In the genomic region with DNA sequence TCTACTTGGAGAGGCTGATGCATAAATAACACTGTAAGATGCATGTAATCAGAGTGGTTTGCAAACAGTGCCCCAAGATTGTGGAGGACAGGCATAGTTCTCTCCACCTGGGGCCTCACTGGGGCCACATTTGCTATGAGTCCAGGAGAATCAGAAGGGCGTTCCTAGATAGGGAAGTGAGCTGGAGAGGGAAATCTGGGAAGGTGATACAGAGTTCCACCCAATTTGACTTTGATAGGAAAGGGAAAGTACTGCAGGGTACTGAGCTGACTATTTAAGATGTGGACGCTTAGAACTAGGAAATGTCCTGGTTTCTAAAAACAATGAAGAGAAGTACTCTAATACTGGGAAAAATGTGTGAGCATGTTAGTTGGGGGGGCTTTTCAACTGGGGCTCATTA, we compare ENCODE assay signal across 22 cellular contexts. TPM values are rescaled to one million over a fixed set of nuclear protein-coding genes. Genes with fewer than 3 reads are reported as not detected.
DNase-seq lines count a peak whose midpoint lies in the region; ATAC-seq, FAIRE-seq and TF ChIP-seq lines count a peak whose summit lies in the region.
"Had no signal": no experiment of that assay in that cellular context is flagged by ENCODE, and none has a peak within 500 bp of the region (broad histone marks: within the 10 kb centered on the region; RNA-seq: fewer than 3 reads in every experiment).

No MANE protein-coding gene starts in this region.

- H3K4me3 Mint-ChIP-seq in CD4-positive, CD25-positive, alpha-beta regulatory T cell = peak overlapping the region in 1 of 4 donors; percentile 32
- peak overlapping the region in 3 of 10 donors; percentile 0 to 23 (median 21) for H3K4me3 Mint-ChIP-seq in naive thymus-derived CD4-positive, alpha-beta T cell
- H3K4me3 Mint-ChIP-seq: CD4-positive, alpha-beta memory T cell had no signal

- no peak for TF ChIP-seq POLR2A in GM12892 (IDR thresholded peaks at IDR 0.05; ENCODE audit: low read depth, low read length)

- H3K9me3 Mint-ChIP-seq in CD4-positive, CD25-positive, alpha-beta regulatory T cell = no peaks in the 10 kb centered on the region
- H3K9me3 Mint-ChIP-seq in naive thymus-derived CD4-positive, alpha-beta T cell = peaks cover 0 to 1% (median 0%) of the 10 kb centered on the region in 11 donors
- H3K9me3 Mint-ChIP-seq: CD4-positive, alpha-beta memory T cell had no signal

- intact Hi-C loops in naive thymus-derived CD4-positive, alpha-beta T cell (cut with micrococcal nuclease) = loop anchor here (5.0 kb wide), 1 partner anchor 33 kb away; the partner anchor contains the start of gene TMSB4X (in 2 of the 2)

- TF ChIP-seq CTCF in RWPE2 (IDR thresholded peaks at IDR 0.05; ENCODE audit: poor library complexity, severe bottlenecking) = no peak

- peak; percentile 67 for FAIRE-seq in GM12892 (lab: Jason Lieb, UNC)
- FAIRE-seq: D721Med, HTR-8/SVneo had no signal

- no peaks in the 10 kb centered on the region for H3K27me3 ChIP-seq in CD4-positive, CD25-positive, alpha-beta regulatory T cell (ENCODE audit: control insufficient read depth, insufficient read depth, low read length)
- no peaks in the 10 kb centered on the region for H3K27me3 ChIP-seq in RWPE2 (ENCODE audit: insufficient read depth, poor library complexity, severe bottlenecking)
- H3K27me3 ChIP-seq in naive thymus-derived CD4-positive, alpha-beta T cell (ENCODE audit: control insufficient read depth in 2 of 2, insufficient read depth in 2 of 2, low read length in 2 of 2) = no peaks in the 10 kb centered on the region
- H3K27me3 ChIP-seq: Peyer's patch had no signal

- H3K27ac ChIP-seq in CD4-positive, CD25-positive, alpha-beta regulatory T cell (ENCODE audit: insufficient read depth, low read length, poor library complexity, severe bottlenecking) = peak overlapping the region; percentile 20
- peak overlapping the region; percentile 30 for H3K27ac ChIP-seq in RWPE2 (ENCODE audit: poor library complexity, severe bottlenecking)
- no peak overlapping the region for H3K27ac ChIP-seq in naive thymus-derived CD4-positive, alpha-beta T cell (ENCODE audit: low read depth, low read length)
- H3K27ac ChIP-seq: HL-60 had no signal

- ATAC-seq in CD4-positive, CD25-positive, alpha-beta regulatory T cell (ENCODE audit: low read depth in 2 of 2) = no peak
- ATAC-seq in RWPE2 (ENCODE audit: low read depth) (no peak), GM21447 (IDR thresholded peaks at IDR 0.05; ENCODE audit: unreplicated experiment) (no peak)
- ATAC-seq in naive thymus-derived CD4-positive, alpha-beta T cell = no peak

- CTCF ChIA-PET in naive thymus-derived CD4-positive, alpha-beta T cell (lab: Charles Lee) = interaction anchor here (1.2 to 1.7 kb wide), 2 partner anchors 32 to 41 kb away, joined by 3 to 5 read pairs; no protein-coding TSS in a partner anchor

- peaks cover 17 to 83% (median 47%) of the 10 kb centered on the region in 4 donors for H3K4me1 Mint-ChIP-seq in CD4-positive, CD25-positive, alpha-beta regulatory T cell
- H3K4me1 Mint-ChIP-seq in naive thymus-derived CD4-positive, alpha-beta T cell = peaks cover 29 to 87% (median 71%) of the 10 kb centered on the region in 7 donors

- POLR2A ChIA-PET in naive thymus-derived CD4-positive, alpha-beta T cell (lab: Charles Lee) = interaction anchor here (1.2 to 29.2 kb wide), 9 partner anchors 8 to 77 kb away, joined by 4 to 873 read pairs (median 6); partner anchors contain the start of gene TMSB4X

- peaks cover 51% of the 10 kb centered on the region for H3K4me1 ChIP-seq in CD4-positive, CD25-positive, alpha-beta regulatory T cell (ENCODE audit: control insufficient read depth, insufficient read depth, low read length, poor library complexity, severe bottlenecking)
- H3K4me1 ChIP-seq in RWPE2 (ENCODE audit: insufficient read depth, poor library complexity, severe bottlenecking) = peaks cover 22% of the 10 kb centered on the region
- H3K4me1 ChIP-seq in naive thymus-derived CD4-positive, alpha-beta T cell (ENCODE audit: control insufficient read depth in 2 of 2, insufficient read depth in 2 of 2, low read length in 2 of 2) = peaks cover 15 to 52% of the 10 kb centered on the region in 2 donors

- H3K27ac Mint-ChIP-seq in CD4-positive, CD25-positive, alpha-beta regulatory T cell = peak overlapping the region; percentile 2 to 43 (median 17)
- H3K27ac Mint-ChIP-seq in naive thymus-derived CD4-positive, alpha-beta T cell = peak overlapping the region in 6 of 9 donors; percentile 40 to 87 (median 64)

- H3K9me3 ChIP-seq in CD4-positive, CD25-positive, alpha-beta regulatory T cell (ENCODE audit: control insufficient read depth in 2 of 2, low read length in 2 of 2) = no peaks in the 10 kb centered on the region
- H3K9me3 ChIP-seq in RWPE2 (ENCODE audit: severe bottlenecking) = no peaks in the 10 kb centered on the region
- no peaks in the 10 kb centered on the region for H3K9me3 ChIP-seq in naive thymus-derived CD4-positive, alpha-beta T cell (ENCODE audit: control insufficient read depth in 2 of 3, low read length in 3 of 3)
- H3K9me3 ChIP-seq: Peyer's patch had no signal

- no peak overlapping the region for H3K4me3 ChIP-seq in CD4-positive, CD25-positive, alpha-beta regulatory T cell (ENCODE audit: low read depth, low read length)
- no peak overlapping the region for H3K4me3 ChIP-seq in RWPE2 (ENCODE audit: severe bottlenecking)
- H3K4me3 ChIP-seq in naive thymus-derived CD4-positive, alpha-beta T cell (ENCODE audit: low read length) = no peak overlapping the region
- H3K4me3 ChIP-seq: Peyer's patch had no signal

- no peaks in the 10 kb centered on the region for H3K36me3 ChIP-seq in CD4-positive, CD25-positive, alpha-beta regulatory T cell (ENCODE audit: control insufficient read depth, insufficient read depth, low read length)
- H3K36me3 ChIP-seq in RWPE2 (ENCODE audit: low read depth) = no peaks in the 10 kb centered on the region
- no peaks in the 10 kb centered on the region for H3K36me3 ChIP-seq in naive thymus-derived CD4-positive, alpha-beta T cell (ENCODE audit: control insufficient read depth in 2 of 3, insufficient read depth in 3 of 3, low read length in 3 of 3)
- H3K36me3 ChIP-seq: Peyer's patch had no signal

- H3K36me3 Mint-ChIP-seq in CD4-positive, CD25-positive, alpha-beta regulatory T cell = peaks cover 3% of the 10 kb centered on the region
- peaks cover 0 to 2% (median 0%) of the 10 kb centered on the region in 5 donors for H3K36me3 Mint-ChIP-seq in naive thymus-derived CD4-positive, alpha-beta T cell
- H3K36me3 Mint-ChIP-seq: CD4-positive, alpha-beta memory T cell had no signal

- H3K27me3 Mint-ChIP-seq in CD4-positive, CD25-positive, alpha-beta regulatory T cell = no peaks in the 10 kb centered on the region
- no peaks in the 10 kb centered on the region for H3K27me3 Mint-ChIP-seq in naive thymus-derived CD4-positive, alpha-beta T cell
- H3K27me3 Mint-ChIP-seq: CD4-positive, alpha-beta memory T cell had no signal

- no peak for DNase-seq in CD4-positive, CD25-positive, alpha-beta regulatory T cell
- DNase-seq in GM12892 (ENCODE audit: insufficient read length) (no peak), RWPE2 (ENCODE audit: low spot score) (no peak), NCI-H2081 (lab: John Stamatoyannopoulos, UW) (no peak), RKO (ENCODE audit: low spot score) (no peak)
- no peak for DNase-seq in naive thymus-derived CD4-positive, alpha-beta T cell
- DNase-seq: ACHN; AML-193; CD4-positive, alpha-beta memory T cell; DMS79; GOT3; NCI-H1417 treated with DMSO at 0.1 percent for 48 hours; NCI-H1930; NCI-H2171; NCI-H446; NCI-H748 treated with DMSO at 0.1 percent for 48 hours; Peyer's patch; SHP77 treated with DMSO at 0.1 percent for 48 hours had no signal

RNA-seq across cellular contexts. Expression of gene FAM9C, which starts 33.9 kb away (rescaled TPM):
- total RNA-seq in CD4-positive, CD25-positive, alpha-beta regulatory T cell = not detected
- not detected for polyA plus RNA-seq in CD4-positive, CD25-positive, alpha-beta regulatory T cell
- 0.17 TPM for polyA plus RNA-seq in GM12892 (2012; ENCODE audit: missing spikeins)
- total RNA-seq in naive thymus-derived CD4-positive, alpha-beta T cell = under 1 TPM in 2 of 5 experiments, not detected in 3; 0.16 to 0.19 TPM
- polyA plus RNA-seq in naive thymus-derived CD4-positive, alpha-beta T cell = not detected
- total RNA-seq: CD4-positive, alpha-beta memory T cell had no signal

RNA-seq across cellular contexts. Expression of gene TMSB4X, which starts 35.6 kb away (rescaled TPM):
- 6,725 TPM for total RNA-seq in CD4-positive, CD25-positive, alpha-beta regulatory T cell
- over 10,000 TPM; 30,486 to 36,942 (median 35,671) TPM for polyA plus RNA-seq in CD4-positive, CD25-positive, alpha-beta regulatory T cell
- 23,212 TPM for polyA plus RNA-seq in GM12892 (2012; ENCODE audit: missing spikeins)
- total RNA-seq in naive thymus-derived CD4-positive, alpha-beta T cell = over 10,000 TPM in 1 of 5 experiments, 1,000 to 10,000 TPM in 4; 3,911 to 13,454 (median 4,935) TPM
- over 10,000 TPM; 26,512 to 30,787 TPM for polyA plus RNA-seq in naive thymus-derived CD4-positive, alpha-beta T cell
